28 cellular contexts compared by ENCODE assay signal in genomic region chr7:51148216-51148615, GRCh38.
"Had no signal": no experiment of that assay in that cellular context is flagged by ENCODE, and none has a peak within 500 bp of the region (broad histone marks: within the 10 kb centered on the region; RNA-seq: fewer than 3 reads in every experiment).

No MANE protein-coding gene starts in this region.

- H3K4me3 ChIP-seq: colonic mucosa, coronary artery, dorsolateral prefrontal cortex, esophagus muscularis mucosa, esophagus squamous epithelium, gastrocnemius medialis, gastroesophageal sphincter, heart left ventricle, heart right ventricle, hepatocyte had no signal

- H3K27ac ChIP-seq: colonic mucosa, coronary artery, epithelial cell of prostate, esophagus muscularis mucosa, esophagus squamous epithelium, foreskin keratinocyte, gastrocnemius medialis, gastroesophageal sphincter, heart left ventricle, heart right ventricle, hepatocyte had no signal

- H2AFZ ChIP-seq: hepatocyte had no signal

- H3K4me3 Mint-ChIP-seq: dendritic cell treated with granulocyte-macrophage colony-stimulating factor and Interleukin-4, amounts not matched to agents 40 ng/mL and 50 ng/mL, for 4 days; effector memory CD8-positive, alpha-beta T cell; endodermal cell had no signal

- H3K79me2 ChIP-seq: hepatocyte had no signal

- H3K4me1 Mint-ChIP-seq: endodermal cell had no signal

- H3K27me3 ChIP-seq: colonic mucosa, dorsolateral prefrontal cortex, esophagus muscularis mucosa, esophagus squamous epithelium, gastrocnemius medialis, gastroesophageal sphincter, heart left ventricle, heart right ventricle, hepatocyte had no signal

- H3K27me3 Mint-ChIP-seq: dendritic cell treated with granulocyte-macrophage colony-stimulating factor and Interleukin-4, amounts not matched to agents 40 ng/mL and 50 ng/mL, for 4 days had no signal

- H3K4me1 ChIP-seq: colonic mucosa, foreskin keratinocyte, gastrocnemius medialis had no signal

- H3K36me3 ChIP-seq: colonic mucosa, esophagus muscularis mucosa, esophagus squamous epithelium, gastrocnemius medialis, gastroesophageal sphincter, heart left ventricle had no signal

- H3K4me2 ChIP-seq: hepatocyte had no signal

- DNase-seq: colonic mucosa; cortex of kidney; dermis blood vessel endothelial cell; dorsolateral prefrontal cortex; effector CD4-positive, alpha-beta T cell; effector CD8-positive, alpha-beta T cell; effector memory CD4-positive, alpha-beta T cell; effector memory CD8-positive, alpha-beta T cell; endodermal cell; erythroblast; esophagus squamous epithelium; foreskin fibroblast; foreskin keratinocyte; foreskin melanocyte; gastrocnemius medialis; glutamatergic neuron; heart left ventricle; heart right ventricle had no signal

- FAIRE-seq: endometrium, endothelial cell of umbilical vein, frontal cortex had no signal

- ATAC-seq: effector memory CD8-positive, alpha-beta T cell; esophagus mucosa; foreskin keratinocyte; gastrocnemius medialis; gastroesophageal sphincter; heart left ventricle; heart right ventricle had no signal

- H3K9me3 ChIP-seq: colonic mucosa, gastrocnemius medialis had no signal

- H3K27ac Mint-ChIP-seq: dendritic cell treated with granulocyte-macrophage colony-stimulating factor and Interleukin-4, amounts not matched to agents 40 ng/mL and 50 ng/mL, for 4 days; effector memory CD8-positive, alpha-beta T cell; endodermal cell had no signal
